17 cellular contexts compared by ENCODE assay signal in the genomic region with DNA sequence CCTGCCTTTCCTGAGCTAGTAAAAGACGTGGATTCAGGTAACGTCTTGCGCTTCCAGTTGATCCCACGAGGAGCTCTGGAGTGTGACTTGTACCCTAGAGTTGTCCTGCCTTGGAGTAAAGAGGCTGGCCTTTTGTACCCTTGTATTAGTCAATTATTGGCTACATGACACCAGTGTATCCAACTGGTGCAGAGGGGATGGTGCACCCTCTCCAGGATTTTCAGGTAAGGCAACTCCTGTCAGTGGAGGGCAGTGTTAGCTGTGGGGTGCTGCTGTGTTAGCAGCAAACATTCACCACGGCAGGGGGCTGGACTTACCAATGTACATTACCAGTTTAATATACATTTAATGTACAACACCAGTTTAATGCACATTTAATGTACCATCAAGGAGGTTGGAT.
A peak's percentile ranks its signal among the peaks of the same experiment; 100 is the strongest.
DNase-seq lines count a peak whose midpoint lies in the region; ATAC-seq and TF ChIP-seq lines count a peak whose summit lies in the region.
"Had no signal": no experiment of that assay in that cellular context is flagged by ENCODE, and none has a peak within 500 bp of the region (broad histone marks: within the 10 kb centered on the region; RNA-seq: fewer than 3 reads in every experiment).

No MANE protein-coding gene starts in this region.

- peak overlapping the region in 1 of 5 experiments; percentile 42 for H3K4me3 Mint-ChIP-seq in brain
- H3K4me3 Mint-ChIP-seq: activated T-cell treated with anti-CD3 and anti-CD28 coated beads, Interleukin-2, amount 50 U/mL, for 4 hours; CD8-positive, alpha-beta T cell; stimulated activated naive CD8-positive, alpha-beta T cell treated with anti-CD3 and anti-CD28 coated beads, Interleukin-15, Interleukin-2, amounts not matched to agents 100 ng/mL and 50 ng/mL, for 24 hours; T-helper 17 cell had no signal

- H4K20me1 ChIP-seq in Karpas-422 (ENCODE audit: insufficient read depth, low read depth, low read length), result no peaks in the 10 kb centered on the region

- no peak overlapping the region for H3K27ac ChIP-seq in Karpas-422 (ENCODE audit: low read length)
- H3K27ac ChIP-seq: 22Rv1 had no signal

- H3K4me1 Mint-ChIP-seq in brain, result peaks cover 69% of the 10 kb centered on the region
- H3K4me1 Mint-ChIP-seq: T-helper 17 cell had no signal

- H3K9me3 Mint-ChIP-seq in brain, result peaks cover 0 to 9% (median 0%) of the 10 kb centered on the region in 5 experiments
- H3K9me3 Mint-ChIP-seq: activated T-cell treated with anti-CD3 and anti-CD28 coated beads, Interleukin-2, amount 50 U/mL, for 4 hours; CD8-positive, alpha-beta T cell; stimulated activated naive CD8-positive, alpha-beta T cell treated with anti-CD3 and anti-CD28 coated beads, Interleukin-15, Interleukin-2, amounts not matched to agents 100 ng/mL and 50 ng/mL, for 24 hours had no signal

- no peaks in the 10 kb centered on the region for H3K79me2 ChIP-seq in Karpas-422 (ENCODE audit: low read length)

- no peaks in the 10 kb centered on the region for H3K4me1 ChIP-seq in Karpas-422 (ENCODE audit: low read length)

- H3K36me3 ChIP-seq in Karpas-422 (ENCODE audit: insufficient read depth, low read length), result no peaks in the 10 kb centered on the region

- no peak overlapping the region for H2AFZ ChIP-seq in Karpas-422 (ENCODE audit: low read length)

- H3K9me3 ChIP-seq in Karpas-422 (ENCODE audit: low read length), result no peaks in the 10 kb centered on the region

- H3K27me3 Mint-ChIP-seq in brain, result peaks cover 3% of the 10 kb centered on the region

- no peak overlapping the region for H3K9ac ChIP-seq in Karpas-422 (ENCODE audit: low read length)

- TF ChIP-seq CTCF in brain (conservative IDR thresholded peaks at IDR 0.05), result peak; percentile 36 to 45

- H3K4me2 ChIP-seq in Karpas-422 (ENCODE audit: low read depth, low read length, poor library complexity, severe bottlenecking), result no peak overlapping the region
- H3K4me2 ChIP-seq: smooth muscle cell had no signal

- no peak overlapping the region for H3K4me3 ChIP-seq in Karpas-422 (ENCODE audit: low read length)
- H3K4me3 ChIP-seq: smooth muscle cell had no signal

- peak overlapping the region; percentile 24 to 91 (median 74) for H3K27ac Mint-ChIP-seq in brain
- H3K27ac Mint-ChIP-seq: CD8-positive, alpha-beta T cell; stimulated activated naive CD8-positive, alpha-beta T cell treated with anti-CD3 and anti-CD28 coated beads, Interleukin-15, Interleukin-2, amounts not matched to agents 100 ng/mL and 50 ng/mL, for 24 hours; T-helper 17 cell had no signal

- ATAC-seq in HG02642 (IDR thresholded peaks at IDR 0.05; ENCODE audit: poor library complexity, unreplicated experiment) (no peak), HG03097 (IDR thresholded peaks at IDR 0.05; ENCODE audit: low FRiP score, unreplicated experiment) (no peak), GM18909 (IDR thresholded peaks at IDR 0.05; ENCODE audit: poor library complexity, unreplicated experiment) (no peak)
- ATAC-seq: activated T-cell treated with anti-CD3 and anti-CD28 coated beads, Interleukin-2, amount 50 U/mL, for 4 hours; CD8-positive, alpha-beta T cell; T-helper 17 cell had no signal

- no peaks in the 10 kb centered on the region for H3K27me3 ChIP-seq in Karpas-422 (ENCODE audit: low read length)

- no peaks in the 10 kb centered on the region for H3K9me2 ChIP-seq in Karpas-422 (replicated peaks; ENCODE audit: insufficient read depth, low read length)

- H3K36me3 Mint-ChIP-seq in brain, result no peaks in the 10 kb centered on the region

- DNase-seq in DMS 273 (lab: John Stamatoyannopoulos, UW; ENCODE audit: unreplicated experiment), result peak; percentile 6
- DNase-seq in DMS 273 treated with DMSO at 0.1 percent for 48 hours (lab: John Stamatoyannopoulos, UW), result no peak
- DNase-seq in Karpas-422, result peak; percentile 49
- peak; percentile 19 for DNase-seq in mucosa of gallbladder (ENCODE audit: low spot score)
- DNase-seq: activated T-cell treated with anti-CD3 and anti-CD28 coated beads, Interleukin-2, amount 50 U/mL, for 4 hours; amniotic stem cell; CD8-positive, alpha-beta T cell; dermis blood vessel endothelial cell; mesenchymal stem cell; T-helper 17 cell had no signal
